Comparison of ENCODE assay signal across 23 cellular contexts in genomic region chr16:53234836-53235235, GRCh38.
"Had no signal": no experiment of that assay in that cellular context is flagged by ENCODE, and none has a peak within 500 bp of the region (broad histone marks: within the 10 kb centered on the region; RNA-seq: fewer than 3 reads in every experiment).

No MANE protein-coding gene starts in this region.

- H3K9me3 Mint-ChIP-seq: naive B cell, natural killer cell, nephron progenitor cell, neural progenitor cell, type B pancreatic cell had no signal

- H3K27ac Mint-ChIP-seq: natural killer cell, nephron progenitor cell, neural progenitor cell, progenitor cell of endocrine pancreas, type B pancreatic cell had no signal

- ATAC-seq: left colon, left lung, lower lobe of right lung, natural killer cell, right lobe of liver had no signal

- H3K4me3 Mint-ChIP-seq: naive B cell, natural killer cell, nephron progenitor cell, neural progenitor cell, type B pancreatic cell had no signal

- H3K4me1 Mint-ChIP-seq: natural killer cell, nephron progenitor cell, neural progenitor cell had no signal

- DNase-seq: hippocampal formation; kidney; left colon; left lung; lower lobe of right lung; mammary epithelial cell; mesenchymal stem cell; naive B cell; natural killer cell; nephron progenitor cell; occipital lobe; ovary; right lobe of liver; stimulated activated CD4-positive, alpha-beta T cell treated with anti-CD3 and anti-CD28 coated beads, Interleukin-1b, Interleukin-23, amount 100 ng/mL, for 48 hours; stimulated activated CD4-positive, alpha-beta T cell treated with anti-CD3 and anti-CD28 coated beads, Interleukin-2, amount 100 ng/mL, for 48 hours; stimulated activated CD4-positive, alpha-beta T cell treated with anti-CD3 and anti-CD28 coated beads, Interleukin-4, amount 100 ng/mL, for 4 hours; stimulated activated CD8-positive, alpha-beta memory T cell treated with anti-CD3 and anti-CD28 coated beads, Interleukin-4, amount 100 ng/mL, for 48 hours; stimulated activated naive CD4-positive, alpha-beta T cell; substantia nigra; uterus had no signal

- H3K27me3 Mint-ChIP-seq: naive B cell, progenitor cell of endocrine pancreas, type B pancreatic cell had no signal
